Comparison of ENCODE assay signal across 2 cellular contexts in the genomic region with DNA sequence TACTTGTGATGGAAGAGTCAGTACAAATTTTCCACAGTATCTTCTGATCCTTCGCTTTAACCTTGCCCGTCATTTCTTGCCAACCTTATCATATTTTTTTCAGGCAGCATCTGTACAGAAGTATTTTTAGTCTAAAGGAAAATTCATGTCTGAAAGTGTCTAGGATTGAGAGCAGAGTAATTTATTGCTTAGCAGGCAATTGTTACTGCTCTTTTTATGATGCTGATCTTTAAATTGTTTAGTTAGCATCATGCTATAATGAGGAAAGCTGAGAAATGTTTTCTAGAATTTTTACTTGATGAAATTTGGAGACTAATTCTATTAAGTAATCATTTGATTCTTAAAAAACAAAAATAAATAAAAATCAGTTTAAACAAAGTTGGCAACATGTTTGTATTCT.
TF ChIP-seq lines count a peak whose summit lies in the region.

No MANE protein-coding gene starts in this region.

TF ChIP-seq in HepG2, 621 proteins besides CTCF, POLR2A, EP300 and RAD21:
- TF ChIP-seq ZNF639 (CRISPR knock-in tag; conservative IDR thresholded peaks at IDR 0.05) = no peak
- TF ChIP-seq MAFF (IDR thresholded peaks at IDR 0.05; ENCODE audit: low read depth, low read length) = peak; percentile 20; the same call in 1 of the 2 replicates
- TF ChIP-seq MAFK (conservative IDR thresholded peaks at IDR 0.05 in 1 of 2, IDR thresholded peaks at IDR 0.05 in 1 of 2; ENCODE audit: low read length in 2 of 2) = peak in 1 of 2 experiments; percentile 50; a peak in 2 of 4 replicates

TF ChIP-seq in WTC11, 78 proteins besides CTCF, POLR2A, EP300 and RAD21 (continued from another document):
- TF ChIP-seq, protein P1, sequence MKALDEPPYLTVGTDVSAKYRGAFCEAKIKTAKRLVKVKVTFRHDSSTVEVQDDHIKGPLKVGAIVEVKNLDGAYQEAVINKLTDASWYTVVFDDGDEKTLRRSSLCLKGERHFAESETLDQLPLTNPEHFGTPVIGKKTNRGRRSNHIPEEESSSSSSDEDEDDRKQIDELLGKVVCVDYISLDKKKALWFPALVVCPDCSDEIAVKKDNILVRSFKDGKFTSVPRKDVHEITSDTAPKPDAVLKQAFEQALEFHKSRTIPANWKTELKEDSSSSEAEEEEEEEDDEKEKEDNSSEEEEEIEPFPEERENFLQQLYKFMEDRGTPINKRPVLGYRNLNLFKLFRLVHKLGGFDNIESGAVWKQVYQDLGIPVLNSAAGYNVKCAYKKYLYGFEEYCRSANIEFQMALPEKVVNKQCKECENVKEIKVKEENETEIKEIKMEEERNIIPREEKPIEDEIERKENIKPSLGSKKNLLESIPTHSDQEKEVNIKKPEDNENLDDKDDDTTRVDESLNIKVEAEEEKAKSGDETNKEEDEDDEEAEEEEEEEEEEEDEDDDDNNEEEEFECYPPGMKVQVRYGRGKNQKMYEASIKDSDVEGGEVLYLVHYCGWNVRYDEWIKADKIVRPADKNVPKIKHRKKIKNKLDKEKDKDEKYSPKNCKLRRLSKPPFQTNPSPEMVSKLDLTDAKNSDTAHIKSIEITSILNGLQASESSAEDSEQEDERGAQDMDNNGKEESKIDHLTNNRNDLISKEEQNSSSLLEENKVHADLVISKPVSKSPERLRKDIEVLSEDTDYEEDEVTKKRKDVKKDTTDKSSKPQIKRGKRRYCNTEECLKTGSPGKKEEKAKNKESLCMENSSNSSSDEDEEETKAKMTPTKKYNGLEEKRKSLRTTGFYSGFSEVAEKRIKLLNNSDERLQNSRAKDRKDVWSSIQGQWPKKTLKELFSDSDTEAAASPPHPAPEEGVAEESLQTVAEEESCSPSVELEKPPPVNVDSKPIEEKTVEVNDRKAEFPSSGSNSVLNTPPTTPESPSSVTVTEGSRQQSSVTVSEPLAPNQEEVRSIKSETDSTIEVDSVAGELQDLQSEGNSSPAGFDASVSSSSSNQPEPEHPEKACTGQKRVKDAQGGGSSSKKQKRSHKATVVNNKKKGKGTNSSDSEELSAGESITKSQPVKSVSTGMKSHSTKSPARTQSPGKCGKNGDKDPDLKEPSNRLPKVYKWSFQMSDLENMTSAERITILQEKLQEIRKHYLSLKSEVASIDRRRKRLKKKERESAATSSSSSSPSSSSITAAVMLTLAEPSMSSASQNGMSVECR (CRISPR knock-in tag; IDR thresholded peaks at IDR 0.05; ENCODE audit: borderline replicate concordance) = no peak
